ENCODE assay signal across 14 cellular contexts in the genomic region with DNA sequence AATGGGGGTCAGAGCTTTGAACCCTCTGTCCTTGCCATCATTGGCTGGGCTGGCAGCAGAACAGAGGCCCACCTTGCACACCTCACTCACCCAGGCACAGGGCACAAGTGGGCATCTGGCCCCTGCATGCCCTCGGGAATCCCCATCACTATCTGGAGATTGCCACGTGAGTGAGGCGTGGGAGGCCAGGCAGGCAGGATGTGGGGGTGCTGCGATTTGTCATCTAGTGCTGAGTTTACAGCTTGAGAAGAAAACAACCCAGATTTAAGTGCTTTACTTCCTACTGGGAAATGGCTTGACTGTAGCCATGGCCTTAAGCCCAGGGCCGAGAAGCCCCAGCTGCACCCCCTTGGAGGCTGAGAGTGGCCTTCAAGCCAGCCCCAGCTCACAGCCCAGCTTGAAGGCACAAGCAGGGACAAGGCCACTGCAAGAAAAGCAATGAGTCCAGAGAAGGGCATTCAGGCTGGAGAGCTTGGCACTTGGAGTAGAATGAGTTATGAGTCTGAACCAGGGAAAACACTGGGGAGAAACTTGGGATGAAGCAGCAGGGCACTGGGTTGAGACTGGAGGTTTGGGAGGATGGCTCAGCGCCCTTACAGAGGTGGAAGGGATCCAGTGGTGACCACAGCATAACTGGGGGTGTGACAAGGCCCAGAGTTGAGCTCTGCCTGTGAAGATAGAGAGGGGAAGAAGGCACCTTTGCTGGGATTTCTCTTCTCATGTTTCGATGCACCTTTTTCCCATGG.
A peak's percentile ranks its signal among the peaks of the same experiment; 100 is the strongest.
DNase-seq lines count a peak whose midpoint lies in the region; ATAC-seq and TF ChIP-seq lines count a peak whose summit lies in the region.
"Had no signal": no experiment of that assay in that cellular context is flagged by ENCODE, and none has a peak within 500 bp of the region (broad histone marks: within the 10 kb centered on the region; RNA-seq: fewer than 3 reads in every experiment).

No MANE protein-coding gene starts in this region.

- H3K27ac Mint-ChIP-seq in CD8-positive, alpha-beta T cell: no peak overlapping the region
- H3K27ac Mint-ChIP-seq in CD4-positive, alpha-beta memory T cell: no peak overlapping the region
- H3K27ac Mint-ChIP-seq in endothelial cell (ENCODE audit: unreplicated experiment): no peak overlapping the region
- H3K27ac Mint-ChIP-seq: CD4-positive, CD25-positive, alpha-beta regulatory T cell; naive thymus-derived CD8-positive, alpha-beta T cell had no signal

- no peak overlapping the region for H3K9ac ChIP-seq in mesendoderm (ENCODE audit: low read length)

- H3K79me1 ChIP-seq in mesendoderm (ENCODE audit: low read length): no peaks in the 10 kb centered on the region

- H3K9me3 ChIP-seq in CD8-positive, alpha-beta T cell (ENCODE audit: low read length): no peaks in the 10 kb centered on the region
- H3K9me3 ChIP-seq in CD4-positive, alpha-beta memory T cell (ENCODE audit: control insufficient read depth in 1 of 2, low read length in 2 of 2): no peaks in the 10 kb centered on the region

- H4K5ac ChIP-seq in mesendoderm (ENCODE audit: low read length): no peak overlapping the region

- no peak overlapping the region for H3K4me3 Mint-ChIP-seq in CD8-positive, alpha-beta T cell
- no peak overlapping the region for H3K4me3 Mint-ChIP-seq in CD4-positive, alpha-beta memory T cell
- H3K4me3 Mint-ChIP-seq in endothelial cell (ENCODE audit: unreplicated experiment): no peak overlapping the region
- H3K4me3 Mint-ChIP-seq: CD4-positive, CD25-positive, alpha-beta regulatory T cell; naive thymus-derived CD8-positive, alpha-beta T cell had no signal

- no peak overlapping the region for H3K23ac ChIP-seq in mesendoderm (ENCODE audit: low read length)

- no peak overlapping the region for H3K4me3 ChIP-seq in CD8-positive, alpha-beta T cell (ENCODE audit: low read depth, low read length)
- no peak overlapping the region for H3K4me3 ChIP-seq in CD4-positive, alpha-beta memory T cell (ENCODE audit: low read length in 2 of 2)
- H3K4me3 ChIP-seq in mesendoderm (ENCODE audit: low read length): no peak overlapping the region

- H3K56ac ChIP-seq in mesendoderm (ENCODE audit: low read length): no peak overlapping the region

- POLR2A ChIA-PET in CD8-positive, alpha-beta T cell (lab: Charles Lee): no interaction called here
- POLR2A ChIA-PET in CD4-positive, alpha-beta memory T cell (lab: Charles Lee; ENCODE audit: partially characterized antibody): no interaction called here

- H3K4me1 Mint-ChIP-seq in CD8-positive, alpha-beta T cell (ENCODE audit: low read depth): no peaks in the 10 kb centered on the region
- H3K4me1 Mint-ChIP-seq in CD4-positive, alpha-beta memory T cell: no peaks in the 10 kb centered on the region
- H3K4me1 Mint-ChIP-seq in endothelial cell (ENCODE audit: unreplicated experiment): no peaks in the 10 kb centered on the region
- H3K4me1 Mint-ChIP-seq: CD4-positive, CD25-positive, alpha-beta regulatory T cell had no signal

- no peak overlapping the region for H2BK15ac ChIP-seq in mesendoderm (replicated peaks; ENCODE audit: low read depth)

- no peak overlapping the region for H3K4me2 ChIP-seq in mesendoderm (ENCODE audit: low read length)

- no peaks in the 10 kb centered on the region for H3K36me3 Mint-ChIP-seq in CD8-positive, alpha-beta T cell
- no peaks in the 10 kb centered on the region for H3K36me3 Mint-ChIP-seq in CD4-positive, alpha-beta memory T cell
- H3K36me3 Mint-ChIP-seq in endothelial cell (ENCODE audit: low read depth, unreplicated experiment): peaks cover 4% of the 10 kb centered on the region
- H3K36me3 Mint-ChIP-seq: CD4-positive, CD25-positive, alpha-beta regulatory T cell had no signal

- peak; percentile 53 for DNase-seq in AG20443 (ENCODE audit: low spot score)
- peak; percentile 49 for DNase-seq in left kidney (ENCODE audit: low read depth, low spot score)
- no peak for DNase-seq in CD8-positive, alpha-beta T cell
- DNase-seq in CD4-positive, alpha-beta memory T cell: no peak
- DNase-seq in mesendoderm: no peak
- no peak for DNase-seq in endothelial cell (ENCODE audit: low spot score)
- DNase-seq: activated naive CD4-positive, alpha-beta T cell treated with Interleukin-2 at 50 U/mL for 16 hours; CD4-positive, CD25-positive, alpha-beta regulatory T cell; naive thymus-derived CD8-positive, alpha-beta T cell; NCI-H187 treated with DMSO at 0.1 percent for 48 hours; WERI-Rb-1 had no signal

- no peak overlapping the region for H2BK5ac ChIP-seq in mesendoderm (ENCODE audit: low read length)

- no peaks in the 10 kb centered on the region for H3K4me1 ChIP-seq in CD8-positive, alpha-beta T cell (ENCODE audit: insufficient read depth, low read length)
- no peaks in the 10 kb centered on the region for H3K4me1 ChIP-seq in CD4-positive, alpha-beta memory T cell (ENCODE audit: insufficient read depth, low read length)
- peaks cover 8% of the 10 kb centered on the region for H3K4me1 ChIP-seq in mesendoderm (ENCODE audit: control insufficient read depth, low read depth, low read length)

- H3K27me3 Mint-ChIP-seq in CD8-positive, alpha-beta T cell (ENCODE audit: low read depth): peaks cover 5% of the 10 kb centered on the region
- peaks cover 2 to 4% of the 10 kb centered on the region in 2 donors for H3K27me3 Mint-ChIP-seq in CD4-positive, alpha-beta memory T cell
- H3K27me3 Mint-ChIP-seq in endothelial cell (ENCODE audit: unreplicated experiment): peaks cover 3% of the 10 kb centered on the region
- H3K27me3 Mint-ChIP-seq: CD4-positive, CD25-positive, alpha-beta regulatory T cell had no signal

- no peak overlapping the region for H2BK120ac ChIP-seq in mesendoderm (ENCODE audit: low read depth, low read length)

- H3K36me3 ChIP-seq in CD8-positive, alpha-beta T cell (ENCODE audit: insufficient read depth, low read length): no peaks in the 10 kb centered on the region
- H3K36me3 ChIP-seq in CD4-positive, alpha-beta memory T cell (ENCODE audit: insufficient read depth, low read length): no peaks in the 10 kb centered on the region
- H3K36me3 ChIP-seq in mesendoderm (ENCODE audit: control insufficient read depth, insufficient read depth, low read length): no peaks in the 10 kb centered on the region
- H3K36me3 ChIP-seq: WERI-Rb-1 had no signal

- no peak overlapping the region for H3K18ac ChIP-seq in mesendoderm (ENCODE audit: low read length)

- no peaks in the 10 kb centered on the region for H3K27me3 ChIP-seq in CD8-positive, alpha-beta T cell (ENCODE audit: insufficient read depth, low read length)
- H3K27me3 ChIP-seq in CD4-positive, alpha-beta memory T cell (ENCODE audit: insufficient read depth, low read length): no peaks in the 10 kb centered on the region
- no peaks in the 10 kb centered on the region for H3K27me3 ChIP-seq in mesendoderm (ENCODE audit: insufficient read depth, low read length, poor library complexity)

- no CpG with 5 or more reads among the region's 7 CpGs for WGBS in mesendoderm (ENCODE audit: extremely low coverage, insufficient coverage, low lambda C conversion rate)

- H3K4ac ChIP-seq in mesendoderm (ENCODE audit: low read depth, low read length): no peak overlapping the region

- H2AK5ac ChIP-seq in mesendoderm (ENCODE audit: low read length): no peak overlapping the region

- H3K9me3 Mint-ChIP-seq in CD8-positive, alpha-beta T cell: peaks cover 6% of the 10 kb centered on the region
- H3K9me3 Mint-ChIP-seq in CD4-positive, alpha-beta memory T cell: peaks cover 0 to 9% (median 2%) of the 10 kb centered on the region in 8 donors
- no peaks in the 10 kb centered on the region for H3K9me3 Mint-ChIP-seq in endothelial cell (ENCODE audit: unreplicated experiment)

- no peaks in the 10 kb centered on the region for H3K79me2 ChIP-seq in mesendoderm (ENCODE audit: control insufficient read depth, insufficient read depth, low read length)

- intact Hi-C loops in CD8-positive, alpha-beta T cell (cut with DNase I, micrococcal nuclease): no loop called here
- intact Hi-C loops in CD4-positive, alpha-beta memory T cell (cut with micrococcal nuclease): no loop called here

- ATAC-seq in GM18873 (IDR thresholded peaks at IDR 0.05; ENCODE audit: low FRiP score, unreplicated experiment): peak; percentile 43
- no peak for ATAC-seq in CD8-positive, alpha-beta T cell
- ATAC-seq: naive thymus-derived CD8-positive, alpha-beta T cell; Panc1 had no signal

- H4K8ac ChIP-seq in mesendoderm (ENCODE audit: low read depth, low read length): no peak overlapping the region

- no peak overlapping the region for H3K27ac ChIP-seq in CD8-positive, alpha-beta T cell (ENCODE audit: low read depth, low read length)
- no peak overlapping the region for H3K27ac ChIP-seq in CD4-positive, alpha-beta memory T cell (ENCODE audit: low read depth, low read length)
- H3K27ac ChIP-seq in mesendoderm (ENCODE audit: low read depth, low read length): no peak overlapping the region
- H3K27ac ChIP-seq: WERI-Rb-1 had no signal

- CTCF ChIA-PET in CD8-positive, alpha-beta T cell (lab: Charles Lee): no interaction called here
- CTCF ChIA-PET in CD4-positive, alpha-beta memory T cell (lab: Charles Lee; ENCODE audit: partially characterized antibody): no interaction called here

- no peak for TF ChIP-seq CTCF in CD8-positive, alpha-beta T cell (IDR thresholded peaks at IDR 0.05)
- no peak for TF ChIP-seq CTCF in endothelial cell (IDR thresholded peaks at IDR 0.05; ENCODE audit: unreplicated experiment)

TF ChIP-seq in PFSK-1, 5 proteins besides CTCF, POLR2A, EP300 and RAD21:
- TF ChIP-seq SIN3A (IDR thresholded peaks at IDR 0.05; ENCODE audit: borderline replicate concordance, insufficient read depth, low read length): no peak
- TF ChIP-seq FOXP2 (optimal IDR thresholded peaks at IDR 0.05; ENCODE audit: borderline replicate concordance, extremely low read depth, extremely low read length, insufficient read depth): peak; percentile 53

Comparison
In these comparisons a context has a peak if more than half of its experiments do, and no peak if none do; other contexts are left out.
1. DNase-seq: peak in AG20443 (single experiment) and left kidney (single experiment); none in CD8-positive, alpha-beta T cell (0 of 7), CD4-positive, alpha-beta memory T cell (0 of 5), mesendoderm (single experiment) and endothelial cell (single experiment).